8 cellular contexts compared by ENCODE assay signal in the genomic region with DNA sequence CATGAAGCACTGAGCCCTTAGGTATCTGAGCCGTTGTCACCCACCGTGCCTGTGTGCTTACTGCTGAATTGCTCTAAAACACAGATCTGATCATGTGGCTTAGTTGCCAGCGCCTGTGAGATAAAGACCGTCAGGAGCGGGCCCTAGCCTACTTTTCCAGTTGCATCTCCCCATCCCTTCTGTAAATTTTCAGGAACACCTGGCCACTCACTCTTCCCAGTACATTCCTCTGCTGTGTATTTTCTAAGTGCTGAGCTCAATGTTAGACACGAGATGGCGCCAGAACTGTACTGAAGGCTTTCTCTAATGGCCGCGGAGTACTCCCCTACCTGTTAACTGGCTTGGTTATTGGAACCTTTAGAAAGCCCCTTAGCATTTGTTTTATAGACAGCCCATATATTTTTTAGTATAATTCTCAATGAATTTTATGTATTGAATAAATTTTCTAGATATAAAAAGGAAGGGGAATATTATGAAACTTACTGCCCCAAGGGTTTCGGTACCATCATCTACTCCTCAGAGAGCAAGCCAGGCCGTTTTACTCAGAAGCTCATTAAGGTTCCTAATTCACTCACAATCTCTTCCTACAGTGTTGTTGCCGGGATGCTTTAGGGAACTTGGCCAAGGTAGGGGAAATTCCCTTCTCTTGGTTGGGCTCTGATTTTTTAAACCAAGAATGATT. TPM values are rescaled to one million over a fixed set of nuclear protein-coding genes. Genes with fewer than 3 reads are reported as not detected.
DNase-seq lines count a peak whose midpoint lies in the region; ATAC-seq and TF ChIP-seq lines count a peak whose summit lies in the region.

No MANE protein-coding gene starts in this region.

- peaks cover 28% of the 10 kb centered on the region for H3K36me3 Mint-ChIP-seq in natural killer cell

- H2AFZ ChIP-seq in fibroblast of lung (ENCODE audit: low read length): no peak overlapping the region

- H3K4me1 Mint-ChIP-seq in natural killer cell: peaks cover 14 to 21% of the 10 kb centered on the region in 2 donors

- H3K4me3 ChIP-seq in fibroblast of lung (replicated peaks in 1 of 4; ENCODE audit: control extremely low read depth in 1 of 4, insufficient read depth in 1 of 4, low read depth in 3 of 4, low read length in 4 of 4): peak overlapping the region in 2 of 4 experiments; percentile 63

- peaks cover 0 to 6% of the 10 kb centered on the region in 2 donors for H3K27me3 Mint-ChIP-seq in natural killer cell (ENCODE audit: low read depth in 2 of 2)

- H3K27me3 ChIP-seq in fibroblast of lung (ENCODE audit: control insufficient read depth, insufficient read depth, low read length): no peaks in the 10 kb centered on the region

- H3K4me1 ChIP-seq in fibroblast of lung (ENCODE audit: control insufficient read depth, extremely low read depth, insufficient read depth, low read length): no peaks in the 10 kb centered on the region

- H3K9me3 Mint-ChIP-seq in natural killer cell: peaks cover 2 to 5% of the 10 kb centered on the region in 2 donors

- TF ChIP-seq CTCF in fibroblast of lung (conservative IDR thresholded peaks at IDR 0.05 in 1 of 2, IDR thresholded peaks at IDR 0.05 in 1 of 2; ENCODE audit: low read depth in 1 of 2, low read length in 2 of 2) (peak; percentile 65 to 74), natural killer cell (IDR thresholded peaks at IDR 0.05) (peak; percentile 87)

- H3K27ac ChIP-seq in fibroblast of lung (ENCODE audit: insufficient read depth, low read length): no peak overlapping the region

- H3K36me3 ChIP-seq in fibroblast of lung (ENCODE audit: control insufficient read depth, insufficient read depth, low read length): no peaks in the 10 kb centered on the region

- intact Hi-C loops in natural killer cell (cut with micrococcal nuclease): loop anchor here (1.0 to 10.0 kb wide), 7 partner anchors 248 to 1028 kb away; partner anchors contain the start of genes LSM3, SLC6A6 and XPC

- peak overlapping the region; percentile 95 for H3K4me2 ChIP-seq in fibroblast of lung (ENCODE audit: extremely low read depth, insufficient read depth, low read length)

- H4K20me1 ChIP-seq in fibroblast of lung (ENCODE audit: control insufficient read depth, extremely low read depth, insufficient read depth, low read length): no peaks in the 10 kb centered on the region

- no peaks in the 10 kb centered on the region for H3K9me3 ChIP-seq in fibroblast of lung (ENCODE audit: control insufficient read depth, insufficient read depth, low read depth, low read length)

- peak overlapping the region in 1 of 2 donors; percentile 92 for H3K27ac Mint-ChIP-seq in natural killer cell

- peak overlapping the region; percentile 76 for H3K4me3 Mint-ChIP-seq in natural killer cell

- peak; percentile 30 for ATAC-seq in HG02610 (IDR thresholded peaks at IDR 0.05; ENCODE audit: unreplicated experiment)
- ATAC-seq in natural killer cell: peak; percentile 41 to 45 (median 43)
- no peak for ATAC-seq in HG02759 (IDR thresholded peaks at IDR 0.05; ENCODE audit: unreplicated experiment)

- peak; percentile 66 for DNase-seq in DMS114 treated with DMSO at 0.1 percent for 48 hours (lab: John Stamatoyannopoulos, UW; ENCODE audit: unreplicated experiment)
- DNase-seq in NCI-H526 (lab: John Stamatoyannopoulos, UW): peak; percentile 75 to 85
- DNase-seq in activated T-cell treated with anti-CD3 and anti-CD28 coated beads for 24 hours (ENCODE audit: low read depth): peak; percentile 43
- DNase-seq in fibroblast of lung (ENCODE audit: low read depth in 2 of 2): peak; percentile 51 to 61
- DNase-seq in natural killer cell: no peak
- DNase-seq in ureter (ENCODE audit: low spot score): peak; percentile 62

- H3K9ac ChIP-seq in fibroblast of lung (ENCODE audit: insufficient read depth, low read length): no peak overlapping the region

- H3K79me2 ChIP-seq in fibroblast of lung (ENCODE audit: control insufficient read depth, insufficient read depth, low read length): no peaks in the 10 kb centered on the region

RNA-seq across cellular contexts. Expression of gene WNT7A, which starts 16.7 kb away (rescaled TPM):
- not detected in 2 replicates for total RNA-seq in fibroblast of lung
- polyA plus RNA-seq in fibroblast of lung: not detected in 2 replicates
- polyA plus RNA-seq in fibroblast of lung (2012): not detected in 2 replicates
- not detected in 2 replicates for polyA minus RNA-seq in fibroblast of lung (ENCODE audit: low replicate concordance)
- under 1 TPM in 2 of 3 donors, not detected in 1; 0.18 to 0.45 TPM for total RNA-seq in natural killer cell
- total RNA-seq in ureter: 1.4 TPM
